14 cellular contexts compared by ENCODE assay signal in genomic region chr20:30487947-30488926, GRCh38.
"Had no signal": no experiment of that assay in that cellular context is flagged by ENCODE, and none has a peak within 500 bp of the region (broad histone marks: within the 10 kb centered on the region; RNA-seq: fewer than 3 reads in every experiment).

No MANE protein-coding gene starts in this region.

- H3K4me1 ChIP-seq: psoas muscle, tibial nerve had no signal

- H3K4me3 ChIP-seq: lung, psoas muscle, tibial nerve had no signal

- H3K27me3 ChIP-seq: tibial nerve had no signal

- H3K36me3 ChIP-seq: tibial nerve had no signal

- H3K27ac Mint-ChIP-seq: activated CD4-positive, alpha-beta T cell treated with anti-CD3 and anti-CD28 coated beads for 36 hours; activated naive CD4-positive, alpha-beta T cell treated with anti-CD3 and anti-CD28 coated beads, Interleukin-2, amount 50 U/mL, for 72 hours; nephron progenitor cell; stimulated activated naive CD8-positive, alpha-beta T cell treated with anti-CD3 and anti-CD28 coated beads, Interleukin-15, Interleukin-2, amounts not matched to agents 100 ng/mL and 50 ng/mL, for 24 hours had no signal

- H3K4me1 Mint-ChIP-seq: activated CD4-positive, alpha-beta T cell treated with anti-CD3 and anti-CD28 coated beads for 36 hours; nephron progenitor cell had no signal

- H3K4me3 Mint-ChIP-seq: activated CD4-positive, alpha-beta T cell treated with anti-CD3 and anti-CD28 coated beads for 36 hours; nephron progenitor cell; stimulated activated naive CD8-positive, alpha-beta T cell treated with anti-CD3 and anti-CD28 coated beads, Interleukin-15, Interleukin-2, amounts not matched to agents 100 ng/mL and 50 ng/mL, for 24 hours had no signal

- H3K27me3 Mint-ChIP-seq: stimulated activated naive CD8-positive, alpha-beta T cell treated with anti-CD3 and anti-CD28 coated beads, Interleukin-15, Interleukin-2, amounts not matched to agents 100 ng/mL and 50 ng/mL, for 24 hours had no signal

- H3K27ac ChIP-seq: psoas muscle, tibial nerve had no signal

- H3K9me3 ChIP-seq: psoas muscle had no signal

- DNase-seq: activated CD4-positive, alpha-beta T cell treated with anti-CD3 and anti-CD28 coated beads for 36 hours; activated CD4-positive, alpha-beta T cell treated with anti-CD3 and anti-CD28 coated beads, Interleukin-2, amount 50 U/mL, for 48 hours; activated gamma-delta T cell treated with Interleukin-2 at 50 U/mL for 16 hours; amniotic stem cell; foreskin melanocyte; midbrain; nephron progenitor cell; psoas muscle; stimulated activated CD4-positive, alpha-beta T cell treated with anti-CD3 and anti-CD28 coated beads, Interleukin-15, amount 100 ng/mL, for 24 hours; stimulated activated CD4-positive, alpha-beta T cell treated with anti-CD3 and anti-CD28 coated beads, Interleukin-2, amount 100 ng/mL, for 48 hours had no signal
